In genomic region chr13:19818223-19818842, GRCh38 we compare ENCODE assay signal across 8 cellular contexts. TPM values are rescaled to one million over a fixed set of nuclear protein-coding genes. Genes with fewer than 3 reads are reported as not detected.
DNase-seq lines count a peak whose midpoint lies in the region; ATAC-seq, FAIRE-seq and TF ChIP-seq lines count a peak whose summit lies in the region.

No MANE protein-coding gene starts in this region.

- H3K4me3 ChIP-seq in A549: no peak overlapping the region

- H3K4me1 ChIP-seq in A549: peaks cover 7% of the 10 kb centered on the region; the same call in 1 of the 3 replicates

- no peak for TF ChIP-seq EP300 in A549 (IDR thresholded peaks at IDR 0.05)

- no peak overlapping the region for H3K4me2 ChIP-seq in A549

- H3K36me3 Mint-ChIP-seq in activated T-helper 17 cell treated with anti-CD3 and anti-CD28 coated beads, Interleukin-2, amount 50 U/mL, for 72 hours (ENCODE audit: low read depth): peaks cover 46% of the 10 kb centered on the region

- POLR2A ChIA-PET in A549 (lab: Yijun Ruan, JAX): no interaction called here

- no peak for TF ChIP-seq POLR2A in A549 (IDR thresholded peaks at IDR 0.05; ENCODE audit: low read length)

- H3K4me1 Mint-ChIP-seq in activated T-helper 17 cell treated with anti-CD3 and anti-CD28 coated beads, Interleukin-2, amount 50 U/mL, for 72 hours: no peaks in the 10 kb centered on the region

- no peaks in the 10 kb centered on the region for H3K27me3 Mint-ChIP-seq in activated T-helper 17 cell treated with anti-CD3 and anti-CD28 coated beads, Interleukin-2, amount 50 U/mL, for 72 hours

- intact Hi-C loops in left cardiac atrium (cut with DNase I): no loop called here

- FAIRE-seq in A549 (lab: Jason Lieb, UNC): no peak

- H3K4me3 Mint-ChIP-seq in activated T-helper 17 cell treated with anti-CD3 and anti-CD28 coated beads, Interleukin-2, amount 50 U/mL, for 72 hours: no peak overlapping the region

- H3K27ac ChIP-seq in A549: no peak overlapping the region

- no peak overlapping the region for H3K27ac Mint-ChIP-seq in activated T-helper 17 cell treated with anti-CD3 and anti-CD28 coated beads, Interleukin-2, amount 50 U/mL, for 72 hours

- no peaks in the 10 kb centered on the region for H3K9me3 Mint-ChIP-seq in activated T-helper 17 cell treated with anti-CD3 and anti-CD28 coated beads, Interleukin-2, amount 50 U/mL, for 72 hours

- WGBS in A549 (ENCODE audit: missing lambda C conversion rate): 84% methylated on average over 11 of the region's 27 CpGs

- no peaks in the 10 kb centered on the region for H3K9me3 ChIP-seq in A549

- peak; percentile 34; the same call in 2 of the 3 replicates for TF ChIP-seq CTCF in A549 (IDR thresholded peaks at IDR 0.05)
- 0 out of 2 replicates have a peak, but pooled peaks have one; percentile 33 for TF ChIP-seq CTCF in LNCAP (IDR thresholded peaks at IDR 0.05)

- TF ChIP-seq RAD21 in A549 (conservative IDR thresholded peaks at IDR 0.05 in 1 of 2, IDR thresholded peaks at IDR 0.05 in 1 of 2): peak; percentile 36 to 39; a peak in 2 of 5 replicates

- CTCF ChIA-PET in A549 (lab: Yijun Ruan, JAX): interaction anchor here (0.6 to 1.9 kb wide), 7 partner anchors 8 to 92 kb away, joined by 3 to 7 read pairs (median 4); partner anchors contain the start of gene ZMYM5

- ATAC-seq in A549: peak; percentile 76 to 98; a peak in 5 of 6 replicates
- peak; percentile 44 for ATAC-seq in activated T-helper 17 cell treated with anti-CD3 and anti-CD28 coated beads, Interleukin-2, amount 50 U/mL, for 72 hours (replicated peaks)
- peak; percentile 15 to 55 for ATAC-seq in left cardiac atrium
- no peak for ATAC-seq in GM21360 (IDR thresholded peaks at IDR 0.05; ENCODE audit: unreplicated experiment)
- no peak for ATAC-seq in GM18511 (IDR thresholded peaks at IDR 0.05; ENCODE audit: unreplicated experiment)

- peak; percentile 7 to 67 for DNase-seq in A549 (ENCODE audit: low read depth in 1 of 2, low spot score in 1 of 2)
- peak; percentile 31 for DNase-seq in left cardiac atrium
- peak; percentile 54 for DNase-seq in stimulated activated CD4-positive, alpha-beta T cell treated with anti-CD3 and anti-CD28 coated beads, Interleukin-15, amount 100 ng/mL, for 24 hours
- DNase-seq in DMS79 (lab: John Stamatoyannopoulos, UW): no peak

TF ChIP-seq in A549, 52 proteins besides CTCF, POLR2A, EP300 and RAD21:
- TF ChIP-seq EHMT2 (IDR thresholded peaks at IDR 0.05; ENCODE audit: low read depth): no peak
- TF ChIP-seq HDAC2 (IDR thresholded peaks at IDR 0.05): no peak
- no peak for TF ChIP-seq EHF (CRISPR knock-in tag; IDR thresholded peaks at IDR 0.05)
- TF ChIP-seq NPAS2 (CRISPR knock-in tag; IDR thresholded peaks at IDR 0.05; ENCODE audit: borderline replicate concordance): no peak
- TF ChIP-seq JUN (IDR thresholded peaks at IDR 0.05): no peak
- TF ChIP-seq FOXS1 (CRISPR knock-in tag; IDR thresholded peaks at IDR 0.05): no peak
TF ChIP-seq in A549: peak in this region for 0.

RNA-seq across cellular contexts. Expression of gene PSPC1, which starts 35.6 kb away (rescaled TPM):
- polyA plus RNA-seq in A549 (2011; rRNA removed): 33.3 and 47.5 TPM in 2 replicates
- polyA plus RNA-seq in A549 (2012; cell fraction: cytosol; rRNA removed): 32.2 and 38.2 TPM in 2 replicates
- 39.5 and 49.6 TPM in 2 replicates for polyA plus RNA-seq in A549 (2012; cell fraction: nucleus; rRNA removed)
- 43.1 to 49.0 TPM (median 46.1 TPM) in 3 replicates for polyA plus RNA-seq in A549 (2017; fragmentation: RNase III; extraction: RNeasy Plus Mini Kit Qiagen cat#74134 plus additional on column Dnase treatment)
- 36.0 and 36.8 TPM in 2 replicates for polyA minus RNA-seq in A549 (2011; rRNA and poly(A)+ RNA removed)
- total RNA-seq in activated T-helper 17 cell treated with anti-CD3 and anti-CD28 coated beads, Interleukin-2, amount 50 U/mL, for 72 hours: 10 to 100 TPM; 54.2 to 77.9 TPM
- 10 to 100 TPM; 21.8 to 27.1 TPM for total RNA-seq in left cardiac atrium

RNA-seq across cellular contexts. Expression of gene ZMYM5, which starts 45.1 kb away (rescaled TPM):
- 10.0 and 14.3 TPM in 2 replicates for polyA plus RNA-seq in A549 (2011; rRNA removed)
- polyA plus RNA-seq in A549 (2012; cell fraction: cytosol; rRNA removed): 2.0 and 2.1 TPM in 2 replicates
- polyA plus RNA-seq in A549 (2012; cell fraction: nucleus; rRNA removed): 0.84 and 1.8 TPM in 2 replicates
- polyA plus RNA-seq in A549 (2017; fragmentation: RNase III; extraction: RNeasy Plus Mini Kit Qiagen cat#74134 plus additional on column Dnase treatment): 5.3 to 6.2 TPM (median 6.1 TPM) in 3 replicates
- 2.1 and 3.6 TPM in 2 replicates for polyA minus RNA-seq in A549 (2011; rRNA and poly(A)+ RNA removed)
- total RNA-seq in activated T-helper 17 cell treated with anti-CD3 and anti-CD28 coated beads, Interleukin-2, amount 50 U/mL, for 72 hours: 10 to 100 TPM; 11.6 TPM
- total RNA-seq in left cardiac atrium: 1 to 10 TPM; 6.4 to 8.7 TPM

Comparison
In these comparisons a context has a peak if more than half of its experiments do, and no peak if none do; other contexts are left out.
1. ATAC-seq: peak in A549 (2 of 2), activated T-helper 17 cell treated with anti-CD3 and anti-CD28 coated beads, Interleukin-2, amount 50 U/mL, for 72 hours (single experiment) and left cardiac atrium (2 of 2); none in GM21360 (single experiment) and GM18511 (single experiment).